Comparison of ENCODE assay signal across 1 cellular context in genomic region chr17:68051321-68052312, GRCh38.
TF ChIP-seq lines count a peak whose summit lies in the region.

No MANE protein-coding gene starts in this region.

TF ChIP-seq in K562, 482 proteins besides CTCF, POLR2A, EP300 and RAD21:
- TF ChIP-seq, protein P1, sequence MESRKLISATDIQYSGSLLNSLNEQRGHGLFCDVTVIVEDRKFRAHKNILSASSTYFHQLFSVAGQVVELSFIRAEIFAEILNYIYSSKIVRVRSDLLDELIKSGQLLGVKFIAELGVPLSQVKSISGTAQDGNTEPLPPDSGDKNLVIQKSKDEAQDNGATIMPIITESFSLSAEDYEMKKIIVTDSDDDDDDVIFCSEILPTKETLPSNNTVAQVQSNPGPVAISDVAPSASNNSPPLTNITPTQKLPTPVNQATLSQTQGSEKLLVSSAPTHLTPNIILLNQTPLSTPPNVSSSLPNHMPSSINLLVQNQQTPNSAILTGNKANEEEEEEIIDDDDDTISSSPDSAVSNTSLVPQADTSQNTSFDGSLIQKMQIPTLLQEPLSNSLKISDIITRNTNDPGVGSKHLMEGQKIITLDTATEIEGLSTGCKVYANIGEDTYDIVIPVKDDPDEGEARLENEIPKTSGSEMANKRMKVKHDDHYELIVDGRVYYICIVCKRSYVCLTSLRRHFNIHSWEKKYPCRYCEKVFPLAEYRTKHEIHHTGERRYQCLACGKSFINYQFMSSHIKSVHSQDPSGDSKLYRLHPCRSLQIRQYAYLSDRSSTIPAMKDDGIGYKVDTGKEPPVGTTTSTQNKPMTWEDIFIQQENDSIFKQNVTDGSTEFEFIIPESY (CRISPR knock-in tag; IDR thresholded peaks at IDR 0.05) = peak; percentile 37; the same call in 1 of the 2 replicates
